In the genomic region with DNA sequence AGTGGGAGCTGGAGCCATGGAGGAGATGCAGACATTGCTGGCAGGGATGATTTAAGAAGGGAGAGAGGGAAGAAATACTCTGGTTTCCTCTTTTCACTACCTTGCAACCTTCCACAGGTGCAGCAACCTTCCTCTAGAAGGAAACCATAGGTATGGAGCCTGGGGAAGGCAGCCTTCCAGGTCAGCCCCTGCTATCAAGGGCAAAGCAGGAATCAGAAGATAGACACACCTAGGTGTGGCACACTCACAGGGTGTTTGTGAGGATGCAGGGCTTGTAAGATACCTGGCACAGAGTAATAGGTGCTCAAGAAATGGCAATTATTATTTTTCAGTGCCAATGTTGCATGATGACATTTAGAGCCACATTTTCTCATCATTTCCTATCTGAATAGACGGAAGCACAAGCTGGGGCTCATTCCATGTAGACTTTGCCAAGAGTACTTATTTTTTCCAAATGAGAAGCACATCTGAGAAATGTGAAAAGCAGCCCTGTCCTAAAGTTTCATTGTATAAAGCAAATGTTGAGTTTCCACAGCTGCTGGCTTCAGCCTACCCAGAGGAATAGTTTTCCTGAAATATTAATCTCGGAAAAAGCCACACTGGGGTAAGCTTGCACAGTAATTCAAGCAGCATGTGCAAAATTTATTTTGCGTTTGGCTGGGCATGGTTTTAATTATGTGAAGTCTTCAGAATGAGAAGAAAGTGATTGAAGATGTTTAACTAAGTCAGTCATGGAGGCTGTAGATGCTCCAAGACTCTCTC, we compare ENCODE assay signal across 17 cellular contexts. TPM values are rescaled to one million over a fixed set of nuclear protein-coding genes. Genes with fewer than 3 reads are reported as not detected.
"Had no signal": no experiment of that assay in that cellular context is flagged by ENCODE, and none has a peak within 500 bp of the region (broad histone marks: within the 10 kb centered on the region; RNA-seq: fewer than 3 reads in every experiment).

No MANE protein-coding gene starts in this region.

- H3K27ac ChIP-seq: cardiac muscle cell, colonic mucosa, foreskin keratinocyte, ovary, tibial nerve, vagina had no signal

- ATAC-seq: foreskin keratinocyte; left colon; stimulated activated memory B cell treated with anti-CD40 and anti-IgM and Interleukin-4, amounts not matched to agents 10 μg/mL and 1 μg/mL and 100 μg/mL, for 72 hours had no signal

- DNase-seq: activated B cell treated with CpG ODN at 0.5 μM for 24 hours; activated CD4-positive, alpha-beta T cell treated with anti-CD3 and anti-CD28 coated beads, Interleukin-2, amount 10 ng/mL, durations not matched to agents 7 days and 5 days; activated CD8-positive, alpha-beta memory T cell treated with anti-CD3 and anti-CD28 coated beads for 24 hours; activated naive CD4-positive, alpha-beta T cell treated with anti-CD3 and anti-CD28 coated beads for 36 hours; colonic mucosa; effector CD4-positive, alpha-beta T cell; foreskin keratinocyte; left colon; ovary; small intestine had no signal

- H3K27me3 ChIP-seq: cardiac muscle cell, colonic mucosa, foreskin keratinocyte, ovary, tibial nerve, vagina had no signal

- H3K4me3 Mint-ChIP-seq: activated B cell treated with CpG ODN at 0.5 μM for 24 hours; activated CD4-positive, alpha-beta T cell treated with anti-CD3 and anti-CD28 coated beads, Interleukin-2, amount 10 ng/mL, durations not matched to agents 7 days and 5 days; activated naive CD4-positive, alpha-beta T cell treated with anti-CD3 and anti-CD28 coated beads for 36 hours; memory B cell; neural crest cell; stimulated activated memory B cell treated with anti-CD40 and anti-IgM and Interleukin-4, amounts not matched to agents 10 μg/mL and 1 μg/mL and 100 μg/mL, for 72 hours had no signal

- H3K36me3 Mint-ChIP-seq: memory B cell; stimulated activated memory B cell treated with anti-CD40 and anti-IgM and Interleukin-4, amounts not matched to agents 10 μg/mL and 1 μg/mL and 100 μg/mL, for 72 hours had no signal

- H3K36me3 ChIP-seq: cardiac muscle cell, colonic mucosa, ovary, tibial nerve, vagina had no signal

- H3K4me1 Mint-ChIP-seq: activated B cell treated with CpG ODN at 0.5 μM for 24 hours; activated CD4-positive, alpha-beta T cell treated with anti-CD3 and anti-CD28 coated beads, Interleukin-2, amount 10 ng/mL, durations not matched to agents 7 days and 5 days; memory B cell; stimulated activated memory B cell treated with anti-CD40 and anti-IgM and Interleukin-4, amounts not matched to agents 10 μg/mL and 1 μg/mL and 100 μg/mL, for 72 hours had no signal

- FAIRE-seq: small intestine had no signal

- H3K4me3 ChIP-seq: cardiac muscle cell, colonic mucosa, ovary, tibial nerve, vagina had no signal

- H3K9me3 ChIP-seq: colonic mucosa, ovary, tibial nerve, vagina had no signal

- H3K9me3 Mint-ChIP-seq: activated CD4-positive, alpha-beta T cell treated with anti-CD3 and anti-CD28 coated beads, Interleukin-2, amount 10 ng/mL, durations not matched to agents 7 days and 5 days; activated naive CD4-positive, alpha-beta T cell treated with anti-CD3 and anti-CD28 coated beads for 36 hours had no signal

- H3K27ac Mint-ChIP-seq: activated B cell treated with CpG ODN at 0.5 μM for 24 hours; activated CD4-positive, alpha-beta T cell treated with anti-CD3 and anti-CD28 coated beads, Interleukin-2, amount 10 ng/mL, durations not matched to agents 7 days and 5 days; activated naive CD4-positive, alpha-beta T cell treated with anti-CD3 and anti-CD28 coated beads for 36 hours; memory B cell; stimulated activated memory B cell treated with anti-CD40 and anti-IgM and Interleukin-4, amounts not matched to agents 10 μg/mL and 1 μg/mL and 100 μg/mL, for 72 hours had no signal

- H3K4me1 ChIP-seq: colonic mucosa, foreskin keratinocyte, tibial nerve, vagina had no signal

RNA-seq across cellular contexts. Expression of a gene that starts 20.6 kb away (rescaled TPM):
- total RNA-seq: activated B cell treated with CpG ODN at 0.5 μM for 24 hours; activated naive CD4-positive, alpha-beta T cell treated with anti-CD3 and anti-CD28 coated beads for 36 hours; T-helper 1 cell treated with Interleukin-12 subunit alpha and Interleukin-12 subunit beta and Interleukin-4 antibody, amounts not matched to agents 30 ng/mL and 1 ng/mL, for 36 hours; vagina had no signal
